Comparison of ENCODE assay signal across 21 cellular contexts in the genomic region with DNA sequence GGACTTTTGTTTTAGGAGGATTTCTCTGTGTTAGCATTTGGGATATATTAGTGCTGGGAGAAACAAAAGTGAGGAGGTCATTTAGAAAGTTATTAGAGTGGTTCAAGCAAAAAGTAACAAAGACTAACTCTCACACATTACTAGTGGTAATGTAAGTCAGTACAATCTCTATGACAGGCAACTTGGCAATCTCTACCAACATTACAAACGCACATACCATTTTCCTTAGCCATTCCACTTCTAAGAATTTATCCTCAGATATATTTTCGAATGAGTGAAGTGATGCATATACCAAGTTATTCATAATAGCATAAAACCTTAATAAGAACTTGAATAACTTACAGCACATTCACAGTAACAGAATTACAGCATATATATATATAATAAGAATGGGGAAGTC.
A peak's percentile ranks its signal among the peaks of the same experiment; 100 is the strongest.
DNase-seq lines count a peak whose midpoint lies in the region; ATAC-seq, FAIRE-seq and TF ChIP-seq lines count a peak whose summit lies in the region.
"Had no signal": no experiment of that assay in that cellular context is flagged by ENCODE, and none has a peak within 500 bp of the region (broad histone marks: within the 10 kb centered on the region; RNA-seq: fewer than 3 reads in every experiment).

No MANE protein-coding gene starts in this region.

- ATAC-seq in activated CD4-positive, alpha-beta T cell treated with anti-CD3 and anti-CD28 coated beads for 36 hours = no peak
- ATAC-seq: Right ventricle myocardium inferior had no signal

- intact Hi-C loops in activated CD4-positive, alpha-beta T cell treated with anti-CD3 and anti-CD28 coated beads for 36 hours (cut with DNase I, micrococcal nuclease) = no loop called here

- DNase-seq in D721Med (ENCODE audit: insufficient read length, low spot score) = no peak
- DNase-seq in HFFc6 = peak; percentile 4
- DNase-seq in astrocyte of the hippocampus (ENCODE audit: low read depth, low spot score) = peak; percentile 1
- DNase-seq in iris pigment epithelial cell (ENCODE audit: low read depth) = peak; percentile 38
- DNase-seq in activated CD4-positive, alpha-beta T cell treated with anti-CD3 and anti-CD28 coated beads for 36 hours = no peak
- DNase-seq in NOMO-1 treated with dmso at 0.1 percent for 144 hours (lab: John Stamatoyannopoulos, UW; ENCODE audit: unreplicated experiment) = no peak
- no peak for DNase-seq in NCI-H2227 (lab: John Stamatoyannopoulos, UW; ENCODE audit: unreplicated experiment)
- DNase-seq in RCC 7860 (ENCODE audit: low spot score) = no peak
- DNase-seq: DMS53, H9, KBM-7, MM.1S, NCI-H1092 treated with DMSO at 0.1 percent for 48 hours, NCI-H1436 treated with DMSO at 0.1 percent for 48 hours, NCI-H2029, NCI-H524 treated with DMSO at 0.1 percent for 48 hours, NCI-H82 had no signal

- H3K9me3 Mint-ChIP-seq in HFFc6 = peaks cover 20% of the 10 kb centered on the region
- H3K9me3 Mint-ChIP-seq in activated CD4-positive, alpha-beta T cell treated with anti-CD3 and anti-CD28 coated beads for 36 hours (ENCODE audit: low read depth) = peaks cover 9% of the 10 kb centered on the region

- CTCF ChIA-PET in activated CD4-positive, alpha-beta T cell treated with anti-CD3 and anti-CD28 coated beads for 36 hours (lab: Charles Lee) = no interaction called here

- no peak for TF ChIP-seq CTCF in D721Med (IDR thresholded peaks at IDR 0.05; ENCODE audit: insufficient read depth, missing control alignments)
- no peak for TF ChIP-seq CTCF in HFFc6 (IDR thresholded peaks at IDR 0.05)

- peaks cover 24% of the 10 kb centered on the region for H3K36me3 Mint-ChIP-seq in HFFc6 (ENCODE audit: low read depth)
- no peaks in the 10 kb centered on the region for H3K36me3 Mint-ChIP-seq in activated CD4-positive, alpha-beta T cell treated with anti-CD3 and anti-CD28 coated beads for 36 hours (ENCODE audit: low read depth)
- H3K36me3 Mint-ChIP-seq: CD14-positive monocyte had no signal

- no peaks in the 10 kb centered on the region; the same call in 1 of the 2 replicates for H3K27me3 Mint-ChIP-seq in HFFc6 (ENCODE audit: insufficient read depth)
- H3K27me3 Mint-ChIP-seq in activated CD4-positive, alpha-beta T cell treated with anti-CD3 and anti-CD28 coated beads for 36 hours = peaks cover 2% of the 10 kb centered on the region

- no peak overlapping the region for H3K27ac Mint-ChIP-seq in HFFc6
- no peak overlapping the region for H3K27ac Mint-ChIP-seq in activated CD4-positive, alpha-beta T cell treated with anti-CD3 and anti-CD28 coated beads for 36 hours
- H3K27ac Mint-ChIP-seq: B cell, CD14-positive monocyte, H9 had no signal

- FAIRE-seq in D721Med (lab: Jason Lieb, UNC) = peak; percentile 11
- no peak for FAIRE-seq in RCC 7860 (lab: Jason Lieb, UNC)
- FAIRE-seq: GM12891 had no signal

- H3K4me3 Mint-ChIP-seq in HFFc6 = no peak overlapping the region
- no peak overlapping the region for H3K4me3 Mint-ChIP-seq in activated CD4-positive, alpha-beta T cell treated with anti-CD3 and anti-CD28 coated beads for 36 hours
- H3K4me3 Mint-ChIP-seq: B cell, CD14-positive monocyte, H9 had no signal

- peaks cover 6% of the 10 kb centered on the region; the same call in 1 of the 2 replicates for H3K4me1 Mint-ChIP-seq in HFFc6 (ENCODE audit: low read depth)
- H3K4me1 Mint-ChIP-seq in activated CD4-positive, alpha-beta T cell treated with anti-CD3 and anti-CD28 coated beads for 36 hours = no peaks in the 10 kb centered on the region
- H3K4me1 Mint-ChIP-seq: B cell, CD14-positive monocyte had no signal

- POLR2A ChIA-PET in activated CD4-positive, alpha-beta T cell treated with anti-CD3 and anti-CD28 coated beads for 36 hours (lab: Charles Lee) = no interaction called here

Comparison
In these comparisons a context has a peak if more than half of its experiments do, and no peak if none do; other contexts are left out.
1. DNase-seq: peak in HFFc6 (single experiment), astrocyte of the hippocampus (single experiment) and iris pigment epithelial cell (single experiment); none in D721Med (single experiment), activated CD4-positive, alpha-beta T cell treated with anti-CD3 and anti-CD28 coated beads for 36 hours (single experiment), NOMO-1 treated with dmso at 0.1 percent for 144 hours (single experiment), NCI-H2227 (single experiment) and RCC 7860 (single experiment).